Comparison of ENCODE assay signal across 26 cellular contexts in the genomic region with DNA sequence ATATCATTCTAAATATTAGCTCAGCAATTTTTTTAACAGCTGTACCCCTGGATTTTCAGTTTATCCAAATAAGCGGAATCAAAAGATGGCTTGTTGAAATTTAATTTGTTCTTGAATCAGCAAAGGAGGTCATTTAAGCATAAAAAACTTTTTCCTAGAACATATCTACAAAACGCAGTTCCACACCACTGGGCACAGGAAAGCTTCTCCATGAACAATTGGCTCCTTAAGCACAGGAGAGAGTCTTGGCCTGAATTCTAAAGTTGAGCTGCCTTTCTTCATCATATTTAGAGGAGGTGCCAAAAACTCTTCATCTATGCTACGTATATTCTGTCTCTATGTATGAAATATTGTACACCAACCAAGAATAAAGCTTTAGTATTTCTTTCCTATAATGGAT.
"Had no signal": no experiment of that assay in that cellular context is flagged by ENCODE, and none has a peak within 500 bp of the region (broad histone marks: within the 10 kb centered on the region; RNA-seq: fewer than 3 reads in every experiment).

No MANE protein-coding gene starts in this region.

- H3K9me3 ChIP-seq: esophagus muscularis mucosa, gastrocnemius medialis had no signal

- H3K4me3 ChIP-seq: esophagus muscularis mucosa, gastrocnemius medialis, heart left ventricle had no signal

- DNase-seq: activated B cell treated with CpG ODN at 0.5 μM for 24 hours; activated CD4-positive, alpha-beta T cell treated with anti-CD3 and anti-CD28 coated beads for 48 hours; activated CD4-positive, alpha-beta T cell treated with anti-CD3 and anti-CD28 coated beads, Interleukin-2, amount 50 U/mL, for 1 hour; activated CD4-positive, alpha-beta T cell treated with anti-CD3 and anti-CD28 coated beads, Interleukin-2, amount 50 U/mL, for 48 hours; activated CD8-positive, alpha-beta memory T cell treated with anti-CD3 and anti-CD28 coated beads for 24 hours; activated CD8-positive, alpha-beta T cell treated with anti-CD3 and anti-CD28 coated beads for 36 hours; activated effector memory CD4-positive, alpha-beta T cell treated with Interleukin-2 at 50 U/mL for 16 hours; activated gamma-delta T cell treated with Interleukin-2 at 50 U/mL for 16 hours; activated naive CD4-positive, alpha-beta T cell treated with anti-CD3 and anti-CD28 coated beads, Interleukin-2, amount 50 U/mL, for 16 hours; activated naive CD4-positive, alpha-beta T cell treated with Interleukin-2 at 50 U/mL for 16 hours; activated T-cell treated with anti-CD3 and anti-CD28 coated beads, Interleukin-2, amount 50 U/mL, for 4 hours; amniotic stem cell; anterior cingulate cortex; brain microvascular endothelial cell; cortex of kidney; dermis blood vessel endothelial cell; effector CD4-positive, alpha-beta T cell; effector memory CD8-positive, alpha-beta T cell; erythroblast; foreskin keratinocyte; gastrocnemius medialis; glutamatergic neuron; heart left ventricle; T1000; WERI-Rb-1 had no signal

- H3K4me1 ChIP-seq: esophagus muscularis mucosa, foreskin keratinocyte, gastrocnemius medialis, heart left ventricle had no signal

- H3K36me3 ChIP-seq: brain microvascular endothelial cell, esophagus muscularis mucosa, gastrocnemius medialis, heart left ventricle, WERI-Rb-1 had no signal

- H3K27me3 ChIP-seq: brain microvascular endothelial cell, esophagus muscularis mucosa, foreskin keratinocyte, gastrocnemius medialis, heart left ventricle had no signal

- H3K27ac ChIP-seq: brain microvascular endothelial cell, esophagus muscularis mucosa, foreskin keratinocyte, gastrocnemius medialis, heart left ventricle, WERI-Rb-1 had no signal
